In genomic region chr20:49664914-49665313, GRCh38 we compare ENCODE assay signal across 13 cellular contexts.
"Had no signal": no experiment of that assay in that cellular context is flagged by ENCODE, and none has a peak within 500 bp of the region (broad histone marks: within the 10 kb centered on the region; RNA-seq: fewer than 3 reads in every experiment).

No MANE protein-coding gene starts in this region.

- H3K27ac ChIP-seq: heart right ventricle, right atrium auricular region, vagina had no signal

- H3K9me3 ChIP-seq: heart right ventricle, right atrium auricular region, upper lobe of left lung, vagina had no signal

- H3K27me3 ChIP-seq: heart right ventricle, right atrium auricular region, upper lobe of left lung, vagina had no signal

- H3K27me3 Mint-ChIP-seq: naive thymus-derived CD4-positive, alpha-beta T cell had no signal

- H3K4me3 Mint-ChIP-seq: naive thymus-derived CD4-positive, alpha-beta T cell had no signal

- ATAC-seq: esophagus mucosa; heart right ventricle; left ventricle myocardium superior; naive thymus-derived CD4-positive, alpha-beta T cell had no signal

- H3K9me3 Mint-ChIP-seq: naive thymus-derived CD4-positive, alpha-beta T cell had no signal

- H3K4me3 ChIP-seq: heart right ventricle, right atrium auricular region, upper lobe of left lung, vagina had no signal

- H3K36me3 ChIP-seq: heart right ventricle, right atrium auricular region, upper lobe of left lung, vagina had no signal

- DNase-seq: effector memory CD4-positive, alpha-beta T cell; heart right ventricle; hypothalamus; left ventricle myocardium superior; naive thymus-derived CD4-positive, alpha-beta T cell; posterior cingulate gyrus; small intestine; stimulated activated CD4-positive, alpha-beta T cell treated with anti-CD3 and anti-CD28 coated beads, Interleukin-12 subunit alpha, Interleukin-12 subunit beta, amount 100 ng/mL, for 4 hours; stimulated activated naive CD4-positive, alpha-beta T cell had no signal
